Comparison of ENCODE assay signal across 9 cellular contexts in the genomic region with DNA sequence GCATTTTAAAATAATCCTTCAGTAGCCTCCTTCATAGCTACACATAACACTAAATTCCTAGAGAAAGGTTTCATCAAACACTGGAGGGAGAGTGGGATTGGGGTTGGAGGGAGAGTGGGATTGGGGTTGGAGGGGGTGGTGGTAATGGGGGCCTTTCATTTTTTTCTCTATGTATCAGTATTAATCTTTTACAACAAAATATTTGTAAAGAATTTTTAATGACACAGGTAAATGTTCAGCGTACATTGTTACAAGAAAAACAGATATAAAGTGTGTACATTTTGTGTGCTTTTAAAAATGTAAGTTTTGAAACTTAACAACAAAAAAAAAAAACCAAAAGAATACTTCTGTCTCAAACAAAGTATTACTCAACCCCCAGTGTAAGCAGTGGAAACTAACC.
"Had no signal": no experiment of that assay in that cellular context is flagged by ENCODE, and none has a peak within 500 bp of the region (broad histone marks: within the 10 kb centered on the region; RNA-seq: fewer than 3 reads in every experiment).

No MANE protein-coding gene starts in this region.

- H3K9ac ChIP-seq: GM23248, KMS-11 had no signal

- H2AFZ ChIP-seq: GM23248 had no signal

- H3K27ac ChIP-seq: GM23248, HL-60, KMS-11 had no signal

- H3K4me3 ChIP-seq: GM23248 had no signal

- H3K4me2 ChIP-seq: KMS-11 had no signal

- H3K4me3 Mint-ChIP-seq: H9 had no signal

- DNase-seq: GM23248, GOT3, H9, HCEC 1CT, IMR-90, Karpas-422, KBM-7 had no signal

- H3K27ac Mint-ChIP-seq: H9 had no signal
